Comparison of ENCODE assay signal across 10 cellular contexts in the genomic region with DNA sequence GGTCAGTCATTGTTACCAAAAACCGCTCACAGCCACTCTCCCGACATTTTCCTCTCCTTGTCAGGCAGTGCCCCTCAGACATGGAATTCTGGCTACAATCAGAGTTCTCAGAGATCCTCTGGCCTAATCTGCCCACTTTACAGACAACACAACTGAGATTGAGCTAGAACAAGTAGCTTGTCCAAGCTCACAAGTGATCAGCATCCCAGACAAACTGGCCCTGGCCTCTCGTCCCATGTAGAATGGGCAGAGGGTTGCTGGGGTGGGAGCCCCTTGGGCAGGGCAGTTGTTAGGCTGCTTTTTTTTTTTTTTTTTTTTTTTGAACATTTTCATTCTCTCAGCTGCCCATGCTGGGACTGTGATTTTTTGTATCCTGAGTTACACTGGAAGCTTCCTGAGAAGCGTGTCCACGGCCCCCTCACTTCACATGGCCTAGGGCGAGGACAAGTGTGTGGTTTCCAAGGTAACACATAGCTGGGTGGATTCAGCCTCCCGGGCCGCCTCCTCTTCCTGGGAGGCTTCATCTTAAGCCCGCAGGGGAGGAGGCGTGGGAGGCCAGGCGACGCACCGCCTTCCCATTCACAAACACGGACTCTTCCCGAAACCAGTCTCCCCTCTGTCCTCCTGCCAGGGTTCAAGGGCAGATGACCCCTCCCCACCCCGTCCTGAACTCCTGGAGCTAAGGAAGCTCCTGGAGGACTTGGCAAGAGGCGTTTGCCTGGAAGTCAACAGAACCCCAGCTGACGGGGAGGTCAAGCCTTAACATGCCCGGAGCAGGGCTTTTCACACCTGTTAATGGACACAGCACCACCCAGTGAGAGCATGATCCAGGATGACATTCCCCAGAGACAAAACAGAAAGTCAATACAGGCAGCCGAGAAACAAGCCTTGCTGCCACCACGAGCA. TPM values are rescaled to one million over a fixed set of nuclear protein-coding genes. Genes with fewer than 3 reads are reported as not detected.
DNase-seq lines count a peak whose midpoint lies in the region; ATAC-seq and TF ChIP-seq lines count a peak whose summit lies in the region.
"Had no signal": no experiment of that assay in that cellular context is flagged by ENCODE, and none has a peak within 500 bp of the region (broad histone marks: within the 10 kb centered on the region; RNA-seq: fewer than 3 reads in every experiment).

No MANE protein-coding gene starts in this region.

- DNase-seq in GM23338 (ENCODE audit: low spot score) (peak; percentile 20), NCI-H526 (lab: John Stamatoyannopoulos, UW) (peak; percentile 95 to 99), fibroblast of mammary gland (ENCODE audit: low read depth) (peak; percentile 17), osteoblast (ENCODE audit: insufficient read length, low spot score, missing footprints) (peak; percentile 77), occipital lobe (lab: John Stamatoyannopoulos, UW) (no peak)
- no peak for DNase-seq in activated CD4-positive, alpha-beta T cell treated with anti-CD3 and anti-CD28 coated beads, Interleukin-2, amount 10 ng/mL, durations not matched to agents 7 days and 5 days
- no peak for DNase-seq in naive thymus-derived CD4-positive, alpha-beta T cell
- no peak for DNase-seq in activated CD4-positive, alpha-beta T cell treated with anti-CD3 and anti-CD28 coated beads for 1 hour
- DNase-seq: dermis blood vessel endothelial cell had no signal

- POLR2A ChIA-PET in activated CD4-positive, alpha-beta T cell treated with anti-CD3 and anti-CD28 coated beads, Interleukin-2, amount 10 ng/mL, durations not matched to agents 7 days and 5 days (lab: Charles Lee) = no interaction called here
- POLR2A ChIA-PET in naive thymus-derived CD4-positive, alpha-beta T cell (lab: Charles Lee) = no interaction called here

- H3K9me3 ChIP-seq in osteoblast (ENCODE audit: low read depth, low read length) = no peaks in the 10 kb centered on the region
- no peaks in the 10 kb centered on the region for H3K9me3 ChIP-seq in naive thymus-derived CD4-positive, alpha-beta T cell (ENCODE audit: control insufficient read depth in 2 of 3, low read length in 3 of 3)

- H3F3A ChIP-seq in GM23338 (replicated peaks; ENCODE audit: low read depth) = no peaks in the 10 kb centered on the region

- H3K4me1 ChIP-seq in GM23338 (ENCODE audit: insufficient read depth) = peaks cover 10% of the 10 kb centered on the region
- H3K4me1 ChIP-seq in osteoblast (ENCODE audit: insufficient read depth, low read length) = no peaks in the 10 kb centered on the region
- no peaks in the 10 kb centered on the region for H3K4me1 ChIP-seq in naive thymus-derived CD4-positive, alpha-beta T cell (ENCODE audit: control insufficient read depth in 2 of 2, insufficient read depth in 2 of 2, low read length in 2 of 2)

- CTCF ChIA-PET in activated CD4-positive, alpha-beta T cell treated with anti-CD3 and anti-CD28 coated beads, Interleukin-2, amount 10 ng/mL, durations not matched to agents 7 days and 5 days (lab: Charles Lee) = interaction anchor here (0.6 to 1.3 kb wide), 4 partner anchors 11 to 53 kb away, joined by 3 to 5 read pairs (median 4); no protein-coding TSS in a partner anchor
- CTCF ChIA-PET in naive thymus-derived CD4-positive, alpha-beta T cell (lab: Charles Lee) = no interaction called here

- peaks cover 3% of the 10 kb centered on the region for H3K27me3 Mint-ChIP-seq in GM23338 (ENCODE audit: insufficient read depth, low read depth, poor library complexity)
- peaks cover 7% of the 10 kb centered on the region for H3K27me3 Mint-ChIP-seq in activated CD4-positive, alpha-beta T cell treated with anti-CD3 and anti-CD28 coated beads, Interleukin-2, amount 10 ng/mL, durations not matched to agents 7 days and 5 days
- peaks cover 0 to 7% (median 4%) of the 10 kb centered on the region in 5 donors for H3K27me3 Mint-ChIP-seq in naive thymus-derived CD4-positive, alpha-beta T cell

- intact Hi-C loops in naive thymus-derived CD4-positive, alpha-beta T cell (cut with micrococcal nuclease) = no loop called here

- H3K27ac ChIP-seq in GM23338 (ENCODE audit: low read depth) (no peak overlapping the region), osteoblast (ENCODE audit: low read depth, low read length) (no peak overlapping the region)
- no peak overlapping the region for H3K27ac ChIP-seq in naive thymus-derived CD4-positive, alpha-beta T cell (ENCODE audit: low read depth, low read length)

- peak; percentile 64 for ATAC-seq in GM23338
- ATAC-seq in naive thymus-derived CD4-positive, alpha-beta T cell = no peak

- H3K36me3 ChIP-seq in GM23338 (ENCODE audit: insufficient read depth) (no peaks in the 10 kb centered on the region), osteoblast (ENCODE audit: insufficient read depth, low read length) (no peaks in the 10 kb centered on the region)
- no peaks in the 10 kb centered on the region for H3K36me3 ChIP-seq in naive thymus-derived CD4-positive, alpha-beta T cell (ENCODE audit: control insufficient read depth in 2 of 3, insufficient read depth in 3 of 3, low read length in 3 of 3)

- H3K36me3 Mint-ChIP-seq in GM23338 (ENCODE audit: low read depth) = no peaks in the 10 kb centered on the region
- no peaks in the 10 kb centered on the region for H3K36me3 Mint-ChIP-seq in activated CD4-positive, alpha-beta T cell treated with anti-CD3 and anti-CD28 coated beads, Interleukin-2, amount 10 ng/mL, durations not matched to agents 7 days and 5 days (ENCODE audit: low read depth)
- no peaks in the 10 kb centered on the region for H3K36me3 Mint-ChIP-seq in naive thymus-derived CD4-positive, alpha-beta T cell

- no peak overlapping the region; the same call in 1 of the 2 replicates for H2AFZ ChIP-seq in GM23338
- no peak overlapping the region for H2AFZ ChIP-seq in osteoblast (ENCODE audit: low read length)

- peak overlapping the region; percentile 6; the same call in 1 of the 2 replicates for H3K27ac Mint-ChIP-seq in GM23338
- H3K27ac Mint-ChIP-seq in activated CD4-positive, alpha-beta T cell treated with anti-CD3 and anti-CD28 coated beads, Interleukin-2, amount 10 ng/mL, durations not matched to agents 7 days and 5 days = no peak overlapping the region
- no peak overlapping the region for H3K27ac Mint-ChIP-seq in naive thymus-derived CD4-positive, alpha-beta T cell
- H3K27ac Mint-ChIP-seq: stimulated activated naive CD8-positive, alpha-beta T cell treated with anti-CD3 and anti-CD28 coated beads, Interleukin-15, Interleukin-2, amounts not matched to agents 100 ng/mL and 50 ng/mL, for 24 hours had no signal

- no peaks in the 10 kb centered on the region; the same call in 2 of the 3 replicates for H3K9me3 Mint-ChIP-seq in GM23338
- no peaks in the 10 kb centered on the region for H3K9me3 Mint-ChIP-seq in activated CD4-positive, alpha-beta T cell treated with anti-CD3 and anti-CD28 coated beads, Interleukin-2, amount 10 ng/mL, durations not matched to agents 7 days and 5 days
- no peaks in the 10 kb centered on the region for H3K9me3 Mint-ChIP-seq in naive thymus-derived CD4-positive, alpha-beta T cell
- H3K9me3 Mint-ChIP-seq: stimulated activated naive CD8-positive, alpha-beta T cell treated with anti-CD3 and anti-CD28 coated beads, Interleukin-15, Interleukin-2, amounts not matched to agents 100 ng/mL and 50 ng/mL, for 24 hours had no signal

- H3K27me3 ChIP-seq in GM23338 (ENCODE audit: insufficient read depth) (no peaks in the 10 kb centered on the region), osteoblast (ENCODE audit: insufficient read depth, low read length) (peaks cover 50% of the 10 kb centered on the region)
- no peaks in the 10 kb centered on the region for H3K27me3 ChIP-seq in naive thymus-derived CD4-positive, alpha-beta T cell (ENCODE audit: control insufficient read depth in 2 of 2, insufficient read depth in 2 of 2, low read length in 2 of 2)

- no peak overlapping the region for H3K4me2 ChIP-seq in GM23338
- H3K4me2 ChIP-seq in osteoblast (ENCODE audit: insufficient read depth, low read length) = no peak overlapping the region

- H3K4me3 Mint-ChIP-seq in GM23338 = no peak overlapping the region
- H3K4me3 Mint-ChIP-seq in activated CD4-positive, alpha-beta T cell treated with anti-CD3 and anti-CD28 coated beads, Interleukin-2, amount 10 ng/mL, durations not matched to agents 7 days and 5 days = no peak overlapping the region
- H3K4me3 Mint-ChIP-seq in naive thymus-derived CD4-positive, alpha-beta T cell = no peak overlapping the region
- H3K4me3 Mint-ChIP-seq: stimulated activated naive CD8-positive, alpha-beta T cell treated with anti-CD3 and anti-CD28 coated beads, Interleukin-15, Interleukin-2, amounts not matched to agents 100 ng/mL and 50 ng/mL, for 24 hours had no signal

- H3K4me3 ChIP-seq in GM23338 (no peak overlapping the region), fibroblast of mammary gland (ENCODE audit: control insufficient read depth, low read depth, low read length) (no peak overlapping the region), osteoblast (ENCODE audit: insufficient read depth, low read length) (no peak overlapping the region)
- H3K4me3 ChIP-seq in naive thymus-derived CD4-positive, alpha-beta T cell (ENCODE audit: low read length) = no peak overlapping the region

- TF ChIP-seq CTCF in GM23338 (conservative IDR thresholded peaks at IDR 0.05; ENCODE audit: low read depth in 2 of 2) = no peak
- TF ChIP-seq CTCF in fibroblast of mammary gland (conservative IDR thresholded peaks at IDR 0.05; ENCODE audit: control insufficient read depth, insufficient read depth, low read depth, low read length) = no peak
- no peak for TF ChIP-seq CTCF in osteoblast (IDR thresholded peaks at IDR 0.05; ENCODE audit: extremely low read depth, low read depth, low read length)

- H4K20me1 ChIP-seq in GM23338 (replicated peaks; ENCODE audit: insufficient read depth) = no peaks in the 10 kb centered on the region
- no peaks in the 10 kb centered on the region for H4K20me1 ChIP-seq in osteoblast (ENCODE audit: insufficient read depth, low read length)

- H3K79me2 ChIP-seq in GM23338 (replicated peaks; ENCODE audit: insufficient read depth) = no peaks in the 10 kb centered on the region
- no peaks in the 10 kb centered on the region for H3K79me2 ChIP-seq in osteoblast (ENCODE audit: insufficient read depth, low read length)

- H3K9me2 ChIP-seq in GM23338 (ENCODE audit: insufficient read depth) = no peaks in the 10 kb centered on the region

- peaks cover 28% of the 10 kb centered on the region for H3K4me1 Mint-ChIP-seq in GM23338
- peaks cover 11% of the 10 kb centered on the region for H3K4me1 Mint-ChIP-seq in activated CD4-positive, alpha-beta T cell treated with anti-CD3 and anti-CD28 coated beads, Interleukin-2, amount 10 ng/mL, durations not matched to agents 7 days and 5 days
- H3K4me1 Mint-ChIP-seq in naive thymus-derived CD4-positive, alpha-beta T cell = peaks cover 0 to 12% (median 6%) of the 10 kb centered on the region in 7 donors

RNA-seq across cellular contexts. Expression of a gene that starts 56.9 kb away (rescaled TPM):
- total RNA-seq in GM23338 (2014; rRNA removed; shearing (Covaris generic)) = 1.9 and 4.0 TPM in 2 replicates
- 3.0 and 3.1 TPM in 2 replicates for polyA plus RNA-seq in GM23338 (2016; fragmentation: Nextera tagmentation; extraction: Ambion mirVana)
- total RNA-seq in osteoblast (under 0.01 TPM in 2 replicates), occipital lobe (3.6 TPM)
- total RNA-seq in activated CD4-positive, alpha-beta T cell treated with anti-CD3 and anti-CD28 coated beads, Interleukin-2, amount 10 ng/mL, durations not matched to agents 7 days and 5 days = under 1 TPM in 1 of 2 experiments, not detected in 1; 0.17 TPM
- under 1 TPM in 4 of 5 experiments, not detected in 1; 0.05 to 0.29 (median 0.15) TPM for total RNA-seq in naive thymus-derived CD4-positive, alpha-beta T cell
- polyA plus RNA-seq in naive thymus-derived CD4-positive, alpha-beta T cell = not detected

Comparison
In these comparisons a context has a peak if more than half of its experiments do, and no peak if none do; other contexts are left out.
1. DNase-seq: peak in GM23338 (single experiment), NCI-H526 (2 of 2), fibroblast of mammary gland (single experiment) and osteoblast (single experiment); none in activated CD4-positive, alpha-beta T cell treated with anti-CD3 and anti-CD28 coated beads, Interleukin-2, amount 10 ng/mL, durations not matched to agents 7 days and 5 days (single experiment), occipital lobe (single experiment), naive thymus-derived CD4-positive, alpha-beta T cell (0 of 9) and activated CD4-positive, alpha-beta T cell treated with anti-CD3 and anti-CD28 coated beads for 1 hour (single experiment).